ENCODE assay signal across 20 cellular contexts in the genomic region with DNA sequence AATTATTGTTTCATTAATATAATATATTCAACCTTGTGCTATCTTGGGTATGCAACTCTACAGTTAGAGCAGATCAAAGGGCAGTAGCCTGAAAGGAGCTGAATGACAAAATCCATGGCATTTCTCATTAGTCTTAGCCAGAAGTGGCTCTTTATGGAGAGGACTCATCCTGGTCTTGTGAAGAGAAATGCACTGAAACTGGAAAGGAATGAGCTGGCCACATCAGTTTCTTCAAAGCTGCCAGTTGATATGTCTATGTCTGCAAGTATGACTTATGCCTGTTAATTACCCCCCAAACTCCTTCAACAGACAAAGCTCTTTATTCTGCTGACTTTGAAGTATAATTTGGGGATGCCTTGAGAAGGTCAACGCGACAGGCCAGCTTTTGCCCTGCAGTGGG.
DNase-seq lines count a peak whose midpoint lies in the region; ATAC-seq and TF ChIP-seq lines count a peak whose summit lies in the region.
"Had no signal": no experiment of that assay in that cellular context is flagged by ENCODE, and none has a peak within 500 bp of the region (broad histone marks: within the 10 kb centered on the region; RNA-seq: fewer than 3 reads in every experiment).

No MANE protein-coding gene starts in this region.

- H2BK5ac ChIP-seq in trophoblast cell (ENCODE audit: low read depth, low read length, poor library complexity), result no peak overlapping the region

- 91 to 98% methylated on average over 2 of the region's 2 CpGs for WGBS in GM23248 (ENCODE audit: low coverage in 1 of 2, low lambda C conversion rate in 2 of 2, missing lambda C conversion rate in 2 of 2), 2 experiments
- 75% methylated on average over 2 of the region's 2 CpGs for WGBS in prostate gland
- no CpG with 5 or more reads among the region's 2 CpGs for WGBS in trophoblast cell (ENCODE audit: extremely low coverage, insufficient coverage, insufficient read length)

- no peak overlapping the region for H3K23ac ChIP-seq in trophoblast cell (ENCODE audit: low read length)

- H3K27ac Mint-ChIP-seq in chondrocyte (ENCODE audit: unreplicated experiment), result peak overlapping the region; percentile 43
- H3K27ac Mint-ChIP-seq: B cell; CD4-positive, CD25-positive, alpha-beta regulatory T cell; CD8-positive, alpha-beta T cell had no signal

- H3K4me1 Mint-ChIP-seq in chondrocyte (ENCODE audit: low read depth), result peaks cover 43% of the 10 kb centered on the region
- H3K4me1 Mint-ChIP-seq: B cell; CD4-positive, CD25-positive, alpha-beta regulatory T cell had no signal

- ATAC-seq in foreskin keratinocyte (peak; percentile 6), omental fat pad (ENCODE audit: low FRiP score) (peak; percentile 24), HG02938 (IDR thresholded peaks at IDR 0.05; ENCODE audit: unreplicated experiment) (no peak)
- ATAC-seq: CD8-positive, alpha-beta T cell; GM12878 had no signal

- no peak overlapping the region for H2AK5ac ChIP-seq in trophoblast cell (ENCODE audit: low read length)

- no peaks in the 10 kb centered on the region for H3K27me3 Mint-ChIP-seq in chondrocyte (ENCODE audit: low read depth)
- H3K27me3 Mint-ChIP-seq: B cell; CD4-positive, CD25-positive, alpha-beta regulatory T cell had no signal

- no peak overlapping the region for H4K8ac ChIP-seq in trophoblast cell (ENCODE audit: low read depth, low read length)

- no peak overlapping the region for H3K27ac ChIP-seq in GM23248
- H3K27ac ChIP-seq in foreskin keratinocyte, result no peak overlapping the region
- no peak overlapping the region for H3K27ac ChIP-seq in prostate gland
- no peak overlapping the region for H3K27ac ChIP-seq in trophoblast cell (ENCODE audit: low read depth, low read length)
- H3K27ac ChIP-seq in breast epithelium, result no peak overlapping the region
- H3K27ac ChIP-seq: 22Rv1, BLaER1, C4-2B had no signal

- H3K9me3 ChIP-seq in GM23248 (ENCODE audit: low read depth) (no peaks in the 10 kb centered on the region), prostate gland (no peaks in the 10 kb centered on the region), trophoblast cell (ENCODE audit: insufficient read depth, low read depth, low read length) (no peaks in the 10 kb centered on the region), breast epithelium (no peaks in the 10 kb centered on the region)
- H3K9me3 ChIP-seq: BLaER1, Caco-2, HAP-1 had no signal

- intact Hi-C loops in prostate gland (cut with DNase I) (no loop called here), breast epithelium (cut with DNase I; ENCODE audit: low total_unique reads) (loop anchor here (10.0 kb wide), 1 partner anchor 1770 kb away; the partner anchor contains the start of gene KANK4)

- no peaks in the 10 kb centered on the region for H3K9me2 ChIP-seq in GM23248 (ENCODE audit: insufficient read depth)

- H3K27me3 ChIP-seq in GM23248 (replicated peaks; ENCODE audit: insufficient read depth), result no peaks in the 10 kb centered on the region
- no peaks in the 10 kb centered on the region for H3K27me3 ChIP-seq in foreskin keratinocyte
- no peaks in the 10 kb centered on the region for H3K27me3 ChIP-seq in prostate gland (replicated peaks; ENCODE audit: insufficient read depth)
- no peaks in the 10 kb centered on the region for H3K27me3 ChIP-seq in trophoblast cell (ENCODE audit: insufficient read depth, low read length)
- no peaks in the 10 kb centered on the region for H3K27me3 ChIP-seq in breast epithelium
- H3K27me3 ChIP-seq: BLaER1 had no signal

- peaks cover 5% of the 10 kb centered on the region for H3K79me1 ChIP-seq in trophoblast cell (ENCODE audit: low read length)

- no peak overlapping the region for H2BK12ac ChIP-seq in trophoblast cell (ENCODE audit: low read length)

- H3K9ac ChIP-seq in GM23248, result no peak overlapping the region
- no peak overlapping the region for H3K9ac ChIP-seq in trophoblast cell (ENCODE audit: low read length)
- H3K9ac ChIP-seq: BLaER1 had no signal

- no peak overlapping the region for H3K14ac ChIP-seq in trophoblast cell (ENCODE audit: low read length)

- H3K9me3 Mint-ChIP-seq in chondrocyte (ENCODE audit: low read depth), result no peaks in the 10 kb centered on the region
- H3K9me3 Mint-ChIP-seq: CD4-positive, CD25-positive, alpha-beta regulatory T cell; CD8-positive, alpha-beta T cell had no signal

- no peak overlapping the region for H3K4me3 ChIP-seq in GM23248
- no peak overlapping the region for H3K4me3 ChIP-seq in prostate gland
- H3K4me3 ChIP-seq in trophoblast cell (ENCODE audit: low read depth, low read length), result no peak overlapping the region
- H3K4me3 ChIP-seq in breast epithelium, result no peak overlapping the region
- H3K4me3 ChIP-seq: BLaER1, GM12878, HAP-1 had no signal

- no peak overlapping the region for H3K4me3 Mint-ChIP-seq in chondrocyte (ENCODE audit: unreplicated experiment)
- H3K4me3 Mint-ChIP-seq: B cell; CD4-positive, CD25-positive, alpha-beta regulatory T cell; CD8-positive, alpha-beta T cell had no signal

- H3K4ac ChIP-seq in trophoblast cell (ENCODE audit: low read depth, low read length), result no peak overlapping the region

- peaks cover 22% of the 10 kb centered on the region for H3F3A ChIP-seq in GM23248 (ENCODE audit: insufficient read depth)

- no peak overlapping the region for H3K18ac ChIP-seq in trophoblast cell (ENCODE audit: low read length)

- peaks cover 2% of the 10 kb centered on the region for H3K36me3 Mint-ChIP-seq in chondrocyte (ENCODE audit: low read depth)
- H3K36me3 Mint-ChIP-seq: CD4-positive, CD25-positive, alpha-beta regulatory T cell; CD8-positive, alpha-beta T cell had no signal

- in situ Hi-C loops in GM23248 (cut with MboI), result no loop called here

- H3K36me3 ChIP-seq in GM23248 (ENCODE audit: low read depth) (no peaks in the 10 kb centered on the region), prostate gland (no peaks in the 10 kb centered on the region), trophoblast cell (ENCODE audit: control insufficient read depth in 1 of 2, insufficient read depth in 2 of 2, low read length in 2 of 2) (no peaks in the 10 kb centered on the region), breast epithelium (no peaks in the 10 kb centered on the region)
- H3K36me3 ChIP-seq: BLaER1, HAP-1 had no signal

- no peak overlapping the region for H4K12ac ChIP-seq in trophoblast cell (ENCODE audit: low read depth, low read length)

- H4K20me1 ChIP-seq in GM23248 (ENCODE audit: insufficient read depth), result no peaks in the 10 kb centered on the region
- H4K20me1 ChIP-seq: BLaER1 had no signal

- no peak overlapping the region for H2BK120ac ChIP-seq in trophoblast cell (ENCODE audit: insufficient read depth, low read length, poor library complexity)

- H2AFZ ChIP-seq in GM23248 (no peak overlapping the region), trophoblast cell (ENCODE audit: insufficient read depth, low read length, poor library complexity) (no peak overlapping the region)

- H3K4me2 ChIP-seq in GM23248 (ENCODE audit: unreplicated experiment) (no peak overlapping the region), trophoblast cell (ENCODE audit: low read length) (no peak overlapping the region)
- H3K4me2 ChIP-seq: BLaER1 had no signal

- no peak for TF ChIP-seq POLR2A in prostate gland (IDR thresholded peaks at IDR 0.05)
- no peak for TF ChIP-seq POLR2A in breast epithelium (IDR thresholded peaks at IDR 0.05)

- TF ChIP-seq CTCF in chondrocyte (IDR thresholded peaks at IDR 0.05) (no peak), foreskin keratinocyte (conservative IDR thresholded peaks at IDR 0.05) (no peak), omental fat pad (IDR thresholded peaks at IDR 0.05) (no peak), prostate gland (IDR thresholded peaks at IDR 0.05) (no peak), breast epithelium (IDR thresholded peaks at IDR 0.05) (no peak)

- no peaks in the 10 kb centered on the region for H3K79me2 ChIP-seq in GM23248 (ENCODE audit: insufficient read depth)
- no peaks in the 10 kb centered on the region for H3K79me2 ChIP-seq in trophoblast cell (ENCODE audit: control insufficient read depth, insufficient read depth, low read length, poor library complexity)

- peaks cover 26% of the 10 kb centered on the region for H3K4me1 ChIP-seq in GM23248 (ENCODE audit: insufficient read depth)
- H3K4me1 ChIP-seq in foreskin keratinocyte, result peaks cover 21% of the 10 kb centered on the region
- H3K4me1 ChIP-seq in prostate gland (replicated peaks), result no peaks in the 10 kb centered on the region
- H3K4me1 ChIP-seq in trophoblast cell (ENCODE audit: control insufficient read depth in 1 of 2, insufficient read depth in 2 of 2, low read length in 2 of 2), result peaks cover 8 to 12% of the 10 kb centered on the region in 2 experiments
- no peaks in the 10 kb centered on the region for H3K4me1 ChIP-seq in breast epithelium
- H3K4me1 ChIP-seq: Caco-2, HAP-1 had no signal

- no peak overlapping the region for H4K91ac ChIP-seq in trophoblast cell (ENCODE audit: low read depth, low read length)

- peak; percentile 16 for DNase-seq in GM23248
- DNase-seq in chondrocyte (ENCODE audit: low spot score), result no peak
- DNase-seq in foreskin keratinocyte, result no peak
- DNase-seq in omental fat pad (ENCODE audit: low spot score), result no peak
- DNase-seq in prostate gland (ENCODE audit: low spot score), result no peak
- no peak for DNase-seq in trophoblast cell
- DNase-seq in breast epithelium (ENCODE audit: low spot score in 2 of 2), result no peak
- DNase-seq: Caco-2; CD4-positive, CD25-positive, alpha-beta regulatory T cell; CD8-positive, alpha-beta T cell; DMS153; DND-41; GOT3 had no signal
